In genomic region chr20:17938889-17939619, GRCh38 we compare ENCODE assay signal across 8 cellular contexts. TPM values are rescaled to one million over a fixed set of nuclear protein-coding genes. Genes with fewer than 3 reads are reported as not detected.
DNase-seq lines count a peak whose midpoint lies in the region; ATAC-seq and TF ChIP-seq lines count a peak whose summit lies in the region.

No MANE protein-coding gene starts in this region.

- H3K27ac ChIP-seq in stomach: peak overlapping the region; percentile 33 to 78 (median 49)

- TF ChIP-seq EP300 in stomach (IDR thresholded peaks at IDR 0.05): no peak

- DNase-seq in COLO668 (lab: John Stamatoyannopoulos, UW; ENCODE audit: unreplicated experiment) (peak; percentile 69), NCI-H748 (lab: John Stamatoyannopoulos, UW; ENCODE audit: unreplicated experiment) (peak; percentile 81), natural killer cell (peak; percentile 55), stomach (peak; percentile 77)
- DNase-seq in activated CD8-positive, alpha-beta memory T cell treated with anti-CD3 and anti-CD28 coated beads, Interleukin-2, amount 10 ng/mL, durations not matched to agents 7 days and 5 days: peak; percentile 80

- H3K27ac Mint-ChIP-seq in activated CD8-positive, alpha-beta memory T cell treated with anti-CD3 and anti-CD28 coated beads, Interleukin-2, amount 10 ng/mL, durations not matched to agents 7 days and 5 days: peak overlapping the region; percentile 75
- peak overlapping the region in 1 of 2 donors; percentile 76 for H3K27ac Mint-ChIP-seq in natural killer cell

- no peaks in the 10 kb centered on the region for H3K27me3 ChIP-seq in stomach

- peak; percentile 66 for ATAC-seq in GM19351 (IDR thresholded peaks at IDR 0.05; ENCODE audit: unreplicated experiment)
- ATAC-seq in HG03442 (IDR thresholded peaks at IDR 0.05; ENCODE audit: unreplicated experiment): peak; percentile 82
- peak; percentile 92 for ATAC-seq in activated CD8-positive, alpha-beta memory T cell treated with anti-CD3 and anti-CD28 coated beads, Interleukin-2, amount 10 ng/mL, durations not matched to agents 7 days and 5 days
- ATAC-seq in esophagus mucosa: peak; percentile 71
- ATAC-seq in natural killer cell: peak; percentile 88 to 95 (median 94)

- TF ChIP-seq POLR2A in stomach (IDR thresholded peaks at IDR 0.05): no peak

- H3K4me3 ChIP-seq in stomach: no peak overlapping the region

- H3K4me3 Mint-ChIP-seq in activated CD8-positive, alpha-beta memory T cell treated with anti-CD3 and anti-CD28 coated beads, Interleukin-2, amount 10 ng/mL, durations not matched to agents 7 days and 5 days: no peak overlapping the region
- peak overlapping the region; percentile 50 for H3K4me3 Mint-ChIP-seq in natural killer cell

- TF ChIP-seq CTCF in natural killer cell (IDR thresholded peaks at IDR 0.05): peak; percentile 76
- TF ChIP-seq CTCF in stomach (IDR thresholded peaks at IDR 0.05): peak in 5 of 7 experiments; percentile 82 to 94 (median 87)

- peaks cover 33 to 50% (median 41%) of the 10 kb centered on the region in 4 donors for H3K4me1 ChIP-seq in stomach

- H3K36me3 Mint-ChIP-seq in activated CD8-positive, alpha-beta memory T cell treated with anti-CD3 and anti-CD28 coated beads, Interleukin-2, amount 10 ng/mL, durations not matched to agents 7 days and 5 days: peaks cover 20% of the 10 kb centered on the region
- H3K36me3 Mint-ChIP-seq in natural killer cell: peaks cover 13% of the 10 kb centered on the region

- intact Hi-C loops in natural killer cell (cut with micrococcal nuclease) (loop anchor here (1.0 to 2.0 kb wide), 3 partner anchors 30 to 434 kb away; partner anchors contain the start of genes MGME1 and SNX5), stomach (cut with DNase I; ENCODE audit: low total_unique reads) (no loop called here)

- no peaks in the 10 kb centered on the region for H3K27me3 Mint-ChIP-seq in activated CD8-positive, alpha-beta memory T cell treated with anti-CD3 and anti-CD28 coated beads, Interleukin-2, amount 10 ng/mL, durations not matched to agents 7 days and 5 days
- no peaks in the 10 kb centered on the region for H3K27me3 Mint-ChIP-seq in natural killer cell (ENCODE audit: low read depth in 2 of 2)

- H3K36me3 ChIP-seq in stomach: peaks cover 17 to 42% (median 39%) of the 10 kb centered on the region in 4 donors

- H3K4me1 Mint-ChIP-seq in activated CD8-positive, alpha-beta memory T cell treated with anti-CD3 and anti-CD28 coated beads, Interleukin-2, amount 10 ng/mL, durations not matched to agents 7 days and 5 days: peaks cover 30% of the 10 kb centered on the region
- H3K4me1 Mint-ChIP-seq in natural killer cell: peaks cover 5 to 11% of the 10 kb centered on the region in 2 donors

- H3K9me3 ChIP-seq in stomach: no peaks in the 10 kb centered on the region

- WGBS in stomach, 5 donors: 10 to 16% (median 15%) methylated on average over 13 of the region's 13 CpGs

- CTCF ChIA-PET in activated CD8-positive, alpha-beta memory T cell treated with anti-CD3 and anti-CD28 coated beads, Interleukin-2, amount 10 ng/mL, durations not matched to agents 7 days and 5 days (lab: Charles Lee): interaction anchor here (0.7 to 3.5 kb wide), 32 partner anchors 9 to 1138 kb away, joined by 3 to 26 read pairs (median 4); partner anchors contain the start of gene RRBP1

- no peaks in the 10 kb centered on the region for H3K9me3 Mint-ChIP-seq in activated CD8-positive, alpha-beta memory T cell treated with anti-CD3 and anti-CD28 coated beads, Interleukin-2, amount 10 ng/mL, durations not matched to agents 7 days and 5 days (ENCODE audit: low read depth)
- no peaks in the 10 kb centered on the region for H3K9me3 Mint-ChIP-seq in natural killer cell

RNA-seq across cellular contexts. Expression of gene SNX5, which starts 29.5 kb away (rescaled TPM):
- total RNA-seq in activated CD8-positive, alpha-beta memory T cell treated with anti-CD3 and anti-CD28 coated beads, Interleukin-2, amount 10 ng/mL, durations not matched to agents 7 days and 5 days: 100 to 1,000 TPM; 178 to 192 TPM
- total RNA-seq in esophagus mucosa (63.0 TPM), natural killer cell (10 to 100 TPM; 62.3 to 85.4 (median 72.1) TPM), stomach (100 to 1,000 TPM in 4 of 5 donors, 10 to 100 TPM in 1; 47.3 to 202 (median 126) TPM)
- 10 to 100 TPM; 71.1 to 81.6 (median 73.8) TPM for polyA plus RNA-seq in stomach

RNA-seq across cellular contexts. Expression of gene MGME1, which starts 29.8 kb away (rescaled TPM):
- total RNA-seq in activated CD8-positive, alpha-beta memory T cell treated with anti-CD3 and anti-CD28 coated beads, Interleukin-2, amount 10 ng/mL, durations not matched to agents 7 days and 5 days: 10 to 100 TPM; 46.6 to 50.7 TPM
- total RNA-seq in esophagus mucosa: 12.8 TPM
- 10 to 100 TPM; 10.3 to 25.1 (median 13.0) TPM for total RNA-seq in natural killer cell
- total RNA-seq in stomach: 10 to 100 TPM in 1 of 5 donors, 1 to 10 TPM in 4; 2.3 to 19.1 (median 6.4) TPM
- 10 to 100 TPM in 2 of 3 donors, 1 to 10 TPM in 1; 6.7 to 11.0 (median 10.1) TPM for polyA plus RNA-seq in stomach
